15 cellular contexts compared by ENCODE assay signal in the genomic region with DNA sequence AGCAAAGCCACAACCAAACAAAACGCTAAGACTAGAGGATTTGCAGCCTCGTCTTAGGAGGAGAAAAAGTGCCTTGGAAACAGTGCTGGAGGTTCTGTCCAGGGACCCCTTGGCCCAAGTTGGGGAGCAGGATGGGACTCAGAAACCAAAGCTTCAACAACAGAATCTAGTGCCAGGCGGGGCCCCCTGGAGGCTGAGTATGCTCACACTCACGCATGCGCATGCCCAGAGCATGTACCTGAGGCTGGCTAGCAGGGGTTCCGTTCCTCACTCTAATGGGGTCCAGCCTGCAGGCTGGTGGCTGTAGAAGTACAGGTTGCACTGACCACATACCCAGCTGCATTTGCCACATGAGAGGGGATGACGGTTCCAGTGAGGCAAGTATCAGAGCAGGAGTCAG.
A peak's percentile ranks its signal among the peaks of the same experiment; 100 is the strongest.
DNase-seq lines count a peak whose midpoint lies in the region; ATAC-seq, FAIRE-seq and TF ChIP-seq lines count a peak whose summit lies in the region.
"Had no signal": no experiment of that assay in that cellular context is flagged by ENCODE, and none has a peak within 500 bp of the region (broad histone marks: within the 10 kb centered on the region; RNA-seq: fewer than 3 reads in every experiment).

No MANE protein-coding gene starts in this region.

- no peaks in the 10 kb centered on the region for H3K9me3 ChIP-seq in mucosa of descending colon
- no peaks in the 10 kb centered on the region for H3K9me3 ChIP-seq in T-helper 17 cell (ENCODE audit: control insufficient read depth, low read length, poor library complexity, severe bottlenecking)
- H3K9me3 ChIP-seq: prostate gland had no signal

- no peak overlapping the region for H3K27ac Mint-ChIP-seq in T-helper 17 cell
- H3K27ac Mint-ChIP-seq: activated CD4-positive, alpha-beta T cell treated with anti-CD3 and anti-CD28 coated beads, Interleukin-2, amount 10 ng/mL, durations not matched to agents 7 days and 5 days; CD4-positive, alpha-beta T cell; stimulated activated naive CD8-positive, alpha-beta T cell treated with anti-CD3 and anti-CD28 coated beads, Interleukin-15, Interleukin-2, amounts not matched to agents 100 ng/mL and 50 ng/mL, for 24 hours had no signal

- H3K4me1 Mint-ChIP-seq in T-helper 17 cell = no peaks in the 10 kb centered on the region
- H3K4me1 Mint-ChIP-seq: activated CD4-positive, alpha-beta T cell treated with anti-CD3 and anti-CD28 coated beads, Interleukin-2, amount 10 ng/mL, durations not matched to agents 7 days and 5 days had no signal

- DNase-seq in D341Med (ENCODE audit: low spot score) (peak; percentile 70), UCSD-AML1 (lab: John Stamatoyannopoulos, UW; ENCODE audit: unreplicated experiment) (peak; percentile 27), mucosa of descending colon (peak in 2 of 3 donors; percentile 9 to 22), frontal cortex (ENCODE audit: low spot score in 2 of 2) (no peak), activated gamma-delta T cell (lab: John Stamatoyannopoulos, UW) (no peak), T-helper 17 cell (no peak), GM19240 (ENCODE audit: insufficient read length, low spot score) (no peak)
- DNase-seq: activated CD4-positive, alpha-beta T cell treated with anti-CD3 and anti-CD28 coated beads, Interleukin-2, amount 10 ng/mL, durations not matched to agents 7 days and 5 days; activated gamma-delta T cell treated with Interleukin-2 at 50 U/mL for 16 hours; CD4-positive, alpha-beta T cell; central memory CD4-positive, alpha-beta T cell; mesenchymal stem cell had no signal

- TF ChIP-seq CTCF in GM12874 (IDR thresholded peaks at IDR 0.05; ENCODE audit: insufficient read depth, low read depth, low read length) = peak; percentile 45
- no peak for TF ChIP-seq CTCF in mucosa of descending colon (IDR thresholded peaks at IDR 0.05)

- H3K36me3 Mint-ChIP-seq in T-helper 17 cell (ENCODE audit: low read depth) = no peaks in the 10 kb centered on the region

- intact Hi-C loops in mucosa of descending colon (cut with DNase I, micrococcal nuclease) = no loop called here

- no peaks in the 10 kb centered on the region for H3K36me3 ChIP-seq in mucosa of descending colon (ENCODE audit: low read depth)
- H3K36me3 ChIP-seq: prostate gland had no signal

- H3K4me3 ChIP-seq in mucosa of descending colon = no peak overlapping the region
- H3K4me3 ChIP-seq: prostate gland had no signal

- H3K27me3 Mint-ChIP-seq in T-helper 17 cell = no peaks in the 10 kb centered on the region
- H3K27me3 Mint-ChIP-seq: activated CD4-positive, alpha-beta T cell treated with anti-CD3 and anti-CD28 coated beads, Interleukin-2, amount 10 ng/mL, durations not matched to agents 7 days and 5 days had no signal

- H3K4me3 Mint-ChIP-seq in T-helper 17 cell = no peak overlapping the region
- H3K4me3 Mint-ChIP-seq: activated CD4-positive, alpha-beta T cell treated with anti-CD3 and anti-CD28 coated beads, Interleukin-2, amount 10 ng/mL, durations not matched to agents 7 days and 5 days; CD4-positive, alpha-beta T cell; stimulated activated naive CD8-positive, alpha-beta T cell treated with anti-CD3 and anti-CD28 coated beads, Interleukin-15, Interleukin-2, amounts not matched to agents 100 ng/mL and 50 ng/mL, for 24 hours had no signal

- no peak for ATAC-seq in mucosa of descending colon
- ATAC-seq in T-helper 17 cell = no peak

- no peak for FAIRE-seq in frontal cortex (lab: Jason Lieb, UNC)

- H3K4me1 ChIP-seq in mucosa of descending colon (ENCODE audit: low read depth) = no peaks in the 10 kb centered on the region
- H3K4me1 ChIP-seq: prostate gland had no signal

Comparison
In these comparisons a context has a peak if more than half of its experiments do, and no peak if none do; other contexts are left out.
1. DNase-seq: peak in D341Med (single experiment), UCSD-AML1 (single experiment) and mucosa of descending colon (2 of 3); none in frontal cortex (0 of 2), activated gamma-delta T cell (single experiment), T-helper 17 cell (0 of 3) and GM19240 (single experiment).